In genomic region chr11:1140642-1141490, GRCh38 we compare ENCODE assay signal across 21 cellular contexts. TPM values are rescaled to one million over a fixed set of nuclear protein-coding genes. Genes with fewer than 3 reads are reported as not detected.
DNase-seq lines count a peak whose midpoint lies in the region; ATAC-seq and TF ChIP-seq lines count a peak whose summit lies in the region.
"Had no signal": no experiment of that assay in that cellular context is flagged by ENCODE, and none has a peak within 500 bp of the region (broad histone marks: within the 10 kb centered on the region; RNA-seq: fewer than 3 reads in every experiment).

No MANE protein-coding gene starts in this region.

- CTCF ChIA-PET in naive thymus-derived CD4-positive, alpha-beta T cell (lab: Charles Lee): no interaction called here

- no peak overlapping the region for H3K4me3 ChIP-seq in coronary artery
- H3K4me3 ChIP-seq in naive thymus-derived CD4-positive, alpha-beta T cell (ENCODE audit: low read length): no peak overlapping the region

- H3K4me1 ChIP-seq in naive thymus-derived CD4-positive, alpha-beta T cell (ENCODE audit: control insufficient read depth in 2 of 2, insufficient read depth in 2 of 2, low read length in 2 of 2): no peaks in the 10 kb centered on the region
- H3K4me1 ChIP-seq: BE2C had no signal

- H3K27ac ChIP-seq in coronary artery: no peak overlapping the region
- H3K27ac ChIP-seq in naive thymus-derived CD4-positive, alpha-beta T cell (ENCODE audit: low read depth, low read length): no peak overlapping the region
- H3K27ac ChIP-seq: 22Rv1, KMS-11 had no signal

- intact Hi-C loops in CD14-positive monocyte (cut with micrococcal nuclease): no loop called here
- intact Hi-C loops in naive thymus-derived CD4-positive, alpha-beta T cell (cut with micrococcal nuclease): no loop called here

- TF ChIP-seq CTCF in CD14-positive monocyte (IDR thresholded peaks at IDR 0.05): no peak
- TF ChIP-seq CTCF in coronary artery (IDR thresholded peaks at IDR 0.05): no peak
- no peak for TF ChIP-seq CTCF in osteocyte (IDR thresholded peaks at IDR 0.05)

- H3K4me1 Mint-ChIP-seq in CD14-positive monocyte (no peaks in the 10 kb centered on the region), osteocyte (ENCODE audit: unreplicated experiment) (no peaks in the 10 kb centered on the region)
- no peaks in the 10 kb centered on the region for H3K4me1 Mint-ChIP-seq in stimulated activated naive B cell treated with anti-CD40 and anti-IgM and Interleukin-4, amounts not matched to agents 10 μg/mL and 1 μg/mL and 100 μg/mL, for 72 hours
- no peaks in the 10 kb centered on the region for H3K4me1 Mint-ChIP-seq in naive thymus-derived CD4-positive, alpha-beta T cell
- H3K4me1 Mint-ChIP-seq: CD4-positive, alpha-beta memory T cell had no signal

- H3K9me3 ChIP-seq in naive thymus-derived CD4-positive, alpha-beta T cell (ENCODE audit: control insufficient read depth in 2 of 3, low read length in 3 of 3): peaks cover 0 to 8% (median 0%) of the 10 kb centered on the region in 3 experiments
- H3K9me3 ChIP-seq: BE2C had no signal

- H3K36me3 Mint-ChIP-seq in CD14-positive monocyte (no peaks in the 10 kb centered on the region), osteocyte (ENCODE audit: unreplicated experiment) (peaks cover 5% of the 10 kb centered on the region)
- peaks cover 0 to 8% of the 10 kb centered on the region in 2 donors for H3K36me3 Mint-ChIP-seq in stimulated activated naive B cell treated with anti-CD40 and anti-IgM and Interleukin-4, amounts not matched to agents 10 μg/mL and 1 μg/mL and 100 μg/mL, for 72 hours
- peaks cover 0 to 18% (median 8%) of the 10 kb centered on the region in 5 donors for H3K36me3 Mint-ChIP-seq in naive thymus-derived CD4-positive, alpha-beta T cell

- H3K27me3 Mint-ChIP-seq in CD14-positive monocyte (ENCODE audit: low read depth in 3 of 3): peaks cover 4 to 12% (median 6%) of the 10 kb centered on the region in 3 donors
- peaks cover 25% of the 10 kb centered on the region for H3K27me3 Mint-ChIP-seq in osteocyte (ENCODE audit: unreplicated experiment)
- peaks cover 8 to 13% of the 10 kb centered on the region in 2 donors for H3K27me3 Mint-ChIP-seq in stimulated activated naive B cell treated with anti-CD40 and anti-IgM and Interleukin-4, amounts not matched to agents 10 μg/mL and 1 μg/mL and 100 μg/mL, for 72 hours
- H3K27me3 Mint-ChIP-seq in naive thymus-derived CD4-positive, alpha-beta T cell: peaks cover 0 to 26% (median 18%) of the 10 kb centered on the region in 5 donors

- no peaks in the 10 kb centered on the region for H3K27me3 ChIP-seq in naive thymus-derived CD4-positive, alpha-beta T cell (ENCODE audit: control insufficient read depth in 2 of 2, insufficient read depth in 2 of 2, low read length in 2 of 2)
- H3K27me3 ChIP-seq: BE2C had no signal

- ATAC-seq in stimulated activated naive B cell treated with anti-CD40 and anti-IgM and Interleukin-4, amounts not matched to agents 10 μg/mL and 1 μg/mL and 100 μg/mL, for 72 hours (replicated peaks): no peak
- ATAC-seq in naive thymus-derived CD4-positive, alpha-beta T cell: no peak
- ATAC-seq in HG03571 (IDR thresholded peaks at IDR 0.05; ENCODE audit: unreplicated experiment): no peak
- ATAC-seq: PC-3 had no signal

- peak; percentile 6 for DNase-seq in activated CD4-positive, alpha-beta T cell treated with anti-CD3 and anti-CD28 coated beads for 1 hour
- no peak for DNase-seq in activated CD4-positive, alpha-beta T cell treated with anti-CD3 and anti-CD28 coated beads for 4 hours
- DNase-seq in CD14-positive monocyte (ENCODE audit: low spot score): peak; percentile 36
- peak; percentile 64 for DNase-seq in coronary artery (ENCODE audit: low spot score)
- peak; percentile 81 for DNase-seq in osteocyte (ENCODE audit: extremely low spot score, unreplicated experiment)
- no peak for DNase-seq in stimulated activated naive B cell treated with anti-CD40 and anti-IgM and Interleukin-4, amounts not matched to agents 10 μg/mL and 1 μg/mL and 100 μg/mL, for 72 hours
- no peak for DNase-seq in naive thymus-derived CD4-positive, alpha-beta T cell
- DNase-seq: BE2C; Calu3; CD4-positive, alpha-beta memory T cell; DMS53; NCI-H1436; NCI-H2029; NCI-H2171 treated with DMSO at 0.1 percent for 48 hours; NCI-H446 treated with DMSO at 0.1 percent for 48 hours; NCI-H748 treated with DMSO at 0.1 percent for 48 hours; PC-3 had no signal

- H3K4me3 Mint-ChIP-seq in CD14-positive monocyte: no peak overlapping the region
- H3K4me3 Mint-ChIP-seq in osteocyte (ENCODE audit: unreplicated experiment): no peak overlapping the region
- no peak overlapping the region for H3K4me3 Mint-ChIP-seq in stimulated activated naive B cell treated with anti-CD40 and anti-IgM and Interleukin-4, amounts not matched to agents 10 μg/mL and 1 μg/mL and 100 μg/mL, for 72 hours
- H3K4me3 Mint-ChIP-seq in naive thymus-derived CD4-positive, alpha-beta T cell: no peak overlapping the region
- H3K4me3 Mint-ChIP-seq: CD4-positive, alpha-beta memory T cell had no signal

- H3K36me3 ChIP-seq in naive thymus-derived CD4-positive, alpha-beta T cell (ENCODE audit: control insufficient read depth in 2 of 3, insufficient read depth in 3 of 3, low read length in 3 of 3): no peaks in the 10 kb centered on the region
- H3K36me3 ChIP-seq: BE2C had no signal

- POLR2A ChIA-PET in naive thymus-derived CD4-positive, alpha-beta T cell (lab: Charles Lee): no interaction called here

- H3K27ac Mint-ChIP-seq in CD14-positive monocyte: no peak overlapping the region
- no peak overlapping the region for H3K27ac Mint-ChIP-seq in osteocyte (ENCODE audit: unreplicated experiment)
- no peak overlapping the region for H3K27ac Mint-ChIP-seq in stimulated activated naive B cell treated with anti-CD40 and anti-IgM and Interleukin-4, amounts not matched to agents 10 μg/mL and 1 μg/mL and 100 μg/mL, for 72 hours
- H3K27ac Mint-ChIP-seq in naive thymus-derived CD4-positive, alpha-beta T cell: no peak overlapping the region

- H3K9me3 Mint-ChIP-seq in CD14-positive monocyte: peaks cover 16 to 43% (median 35%) of the 10 kb centered on the region in 7 donors
- H3K9me3 Mint-ChIP-seq in osteocyte (ENCODE audit: unreplicated experiment): peaks cover 29% of the 10 kb centered on the region
- H3K9me3 Mint-ChIP-seq in stimulated activated naive B cell treated with anti-CD40 and anti-IgM and Interleukin-4, amounts not matched to agents 10 μg/mL and 1 μg/mL and 100 μg/mL, for 72 hours: peaks cover 16 to 25% of the 10 kb centered on the region in 2 donors
- H3K9me3 Mint-ChIP-seq in naive thymus-derived CD4-positive, alpha-beta T cell: peaks cover 9 to 49% (median 29%) of the 10 kb centered on the region in 11 donors

RNA-seq across cellular contexts. Expression of gene MUC5AC, which starts 16.9 kb away (rescaled TPM):
- polyA plus RNA-seq in CD14-positive monocyte: not detected
- total RNA-seq in osteocyte: not detected in 2 replicates
- not detected for total RNA-seq in naive thymus-derived CD4-positive, alpha-beta T cell
- not detected for polyA plus RNA-seq in naive thymus-derived CD4-positive, alpha-beta T cell
- total RNA-seq: CD4-positive, alpha-beta memory T cell; M059J had no signal
- polyA plus RNA-seq: CD4-positive, alpha-beta memory T cell had no signal

Comparison
In these comparisons a context has a peak if more than half of its experiments do, and no peak if none do; other contexts are left out.
1. DNase-seq: peak in activated CD4-positive, alpha-beta T cell treated with anti-CD3 and anti-CD28 coated beads for 1 hour (single experiment), CD14-positive monocyte (single experiment), coronary artery (single experiment) and osteocyte (single experiment); none in activated CD4-positive, alpha-beta T cell treated with anti-CD3 and anti-CD28 coated beads for 4 hours (0 of 2), stimulated activated naive B cell treated with anti-CD40 and anti-IgM and Interleukin-4, amounts not matched to agents 10 μg/mL and 1 μg/mL and 100 μg/mL, for 72 hours (single experiment) and naive thymus-derived CD4-positive, alpha-beta T cell (0 of 9).